1 cellular context compared by ENCODE assay signal in the genomic region with DNA sequence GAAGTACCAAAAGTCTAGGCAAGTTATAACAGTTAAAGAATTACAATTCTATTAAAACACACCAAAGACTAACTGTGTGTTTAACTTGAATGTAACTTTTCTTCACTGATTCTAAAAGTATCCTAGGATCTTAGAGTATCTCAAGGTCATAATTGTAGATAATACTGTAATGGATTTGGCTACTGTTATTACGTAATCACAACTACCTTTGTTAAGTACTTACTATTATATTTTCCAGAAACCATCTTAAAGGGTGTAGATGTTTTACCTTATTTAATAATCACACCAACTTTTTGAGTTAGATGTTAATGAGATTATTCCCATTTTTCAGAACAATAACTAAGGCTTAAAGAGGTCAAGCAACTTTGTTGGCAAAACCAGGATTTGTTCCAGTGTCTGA.
TF ChIP-seq lines count a peak whose summit lies in the region.

No MANE protein-coding gene starts in this region.

TF ChIP-seq in HepG2, 621 proteins besides CTCF, POLR2A, EP300 and RAD21 (continued from another document):
- peak; percentile 74; the same call in 1 of the 2 replicates for TF ChIP-seq CEBPB (IDR thresholded peaks at IDR 0.05; ENCODE audit: borderline replicate concordance, low read depth, low read length)
- TF ChIP-seq PHF21A (CRISPR knock-in tag; IDR thresholded peaks at IDR 0.05), result no peak
